Comparison of ENCODE assay signal across 14 cellular contexts in genomic region chr7:138918176-138918575, GRCh38.
A peak's percentile ranks its signal among the peaks of the same experiment; 100 is the strongest.
DNase-seq lines count a peak whose midpoint lies in the region; ATAC-seq and TF ChIP-seq lines count a peak whose summit lies in the region.
"Had no signal": no experiment of that assay in that cellular context is flagged by ENCODE, and none has a peak within 500 bp of the region (broad histone marks: within the 10 kb centered on the region; RNA-seq: fewer than 3 reads in every experiment).

No MANE protein-coding gene starts in this region.

- no peaks in the 10 kb centered on the region for H3K27me3 ChIP-seq in dorsolateral prefrontal cortex

- H3K4me3 Mint-ChIP-seq in WTC11: no peak overlapping the region
- H3K4me3 Mint-ChIP-seq in progenitor cell of endocrine pancreas (ENCODE audit: low read depth): no peak overlapping the region
- H3K4me3 Mint-ChIP-seq in type B pancreatic cell: no peak overlapping the region
- H3K4me3 Mint-ChIP-seq: CD4-positive, alpha-beta memory T cell had no signal

- CTCF ChIA-PET in WTC11 (lab: Charles Lee): no interaction called here

- H3K27me3 Mint-ChIP-seq in WTC11 (ENCODE audit: low read depth): no peaks in the 10 kb centered on the region
- H3K27me3 Mint-ChIP-seq in progenitor cell of endocrine pancreas: no peaks in the 10 kb centered on the region
- no peaks in the 10 kb centered on the region for H3K27me3 Mint-ChIP-seq in type B pancreatic cell

- H3K27ac Mint-ChIP-seq in WTC11: peak overlapping the region; percentile 26; the same call in 1 of the 2 replicates
- H3K27ac Mint-ChIP-seq in progenitor cell of endocrine pancreas: peak overlapping the region; percentile 7
- H3K27ac Mint-ChIP-seq in type B pancreatic cell: no peak overlapping the region
- H3K27ac Mint-ChIP-seq: CD4-positive, alpha-beta memory T cell had no signal

- H3K4me3 ChIP-seq in dorsolateral prefrontal cortex: no peak overlapping the region
- H3K4me3 ChIP-seq: GM23248 had no signal

- no peak for DNase-seq in WTC11 (ENCODE audit: low spot score)
- no peak for DNase-seq in dorsolateral prefrontal cortex
- no peak for DNase-seq in progenitor cell of endocrine pancreas (ENCODE audit: low spot score, unreplicated experiment)
- DNase-seq in type B pancreatic cell (ENCODE audit: extremely low spot score, unreplicated experiment): no peak
- no peak for DNase-seq in DMS 273 treated with DMSO at 0.1 percent for 48 hours (lab: John Stamatoyannopoulos, UW)
- DNase-seq: Calu3; CD4-positive, alpha-beta memory T cell; COR-L47; DMS153; DND-41; GM23248; H7; HCEC 1CT had no signal

- peaks cover 44% of the 10 kb centered on the region for H3K36me3 Mint-ChIP-seq in WTC11
- peaks cover 23% of the 10 kb centered on the region for H3K36me3 Mint-ChIP-seq in progenitor cell of endocrine pancreas (ENCODE audit: insufficient read depth)
- H3K36me3 Mint-ChIP-seq in type B pancreatic cell: peaks cover 42% of the 10 kb centered on the region
- H3K36me3 Mint-ChIP-seq: CD4-positive, alpha-beta memory T cell had no signal

- H3K27ac ChIP-seq in dorsolateral prefrontal cortex: peak overlapping the region in 41 of 59 donors; percentile 0 to 79 (median 52)
- H3K27ac ChIP-seq: GM23248 had no signal

- TF ChIP-seq CTCF in WTC11 (IDR thresholded peaks at IDR 0.05) (no peak), dorsolateral prefrontal cortex (IDR thresholded peaks at IDR 0.05 in 54 of 56, conservative IDR thresholded peaks at IDR 0.05 in 2 of 56; ENCODE audit: low read depth in 1 of 56, partially characterized antibody in 56 of 56) (no peak), progenitor cell of endocrine pancreas (IDR thresholded peaks at IDR 0.05; ENCODE audit: unreplicated experiment) (no peak), type B pancreatic cell (conservative IDR thresholded peaks at IDR 0.05) (no peak)

- intact Hi-C loops in dorsolateral prefrontal cortex (cut with DNase I): loop anchor here in 1 of 2 donors (5.0 kb wide), 1 partner anchor 74 kb away; no protein-coding TSS in a partner anchor

- POLR2A ChIA-PET in WTC11 (lab: Charles Lee): no interaction called here

- H3K4me1 Mint-ChIP-seq in WTC11 (peaks cover 19% of the 10 kb centered on the region), progenitor cell of endocrine pancreas (ENCODE audit: low read depth) (peaks cover 6% of the 10 kb centered on the region), type B pancreatic cell (ENCODE audit: unreplicated experiment) (peaks cover 4% of the 10 kb centered on the region)

- H3K9me3 Mint-ChIP-seq in WTC11 (peaks cover 5% of the 10 kb centered on the region; the same call in 1 of the 2 replicates), progenitor cell of endocrine pancreas (ENCODE audit: low read depth) (no peaks in the 10 kb centered on the region), type B pancreatic cell (no peaks in the 10 kb centered on the region)
- H3K9me3 Mint-ChIP-seq: CD4-positive, alpha-beta memory T cell had no signal

- ATAC-seq in WTC11 (no peak), HG03196 (IDR thresholded peaks at IDR 0.05; ENCODE audit: unreplicated experiment) (no peak)

TF ChIP-seq in WTC11, 78 proteins besides CTCF, POLR2A, EP300 and RAD21:
- TF ChIP-seq SP1 (CRISPR knock-in tag; conservative IDR thresholded peaks at IDR 0.05): no peak
